In genomic region chr5:83562817-83563557, GRCh38 we compare ENCODE assay signal across 11 cellular contexts.
A peak's percentile ranks its signal among the peaks of the same experiment; 100 is the strongest.
DNase-seq lines count a peak whose midpoint lies in the region; ATAC-seq and TF ChIP-seq lines count a peak whose summit lies in the region.
"Had no signal": no experiment of that assay in that cellular context is flagged by ENCODE, and none has a peak within 500 bp of the region (broad histone marks: within the 10 kb centered on the region; RNA-seq: fewer than 3 reads in every experiment).

No MANE protein-coding gene starts in this region.

- H3K27ac ChIP-seq in aorta (ENCODE audit: low read depth in 1 of 2, low read length in 2 of 2) = peak overlapping the region; percentile 67 to 80

- H3K9me3 ChIP-seq in mucosa of descending colon = no peaks in the 10 kb centered on the region
- H3K9me3 ChIP-seq in aorta (ENCODE audit: control insufficient read depth, low read length) = no peaks in the 10 kb centered on the region

- no peak overlapping the region for H3K4me3 ChIP-seq in fibroblast of pulmonary artery (replicated peaks; ENCODE audit: low read depth, low read length)
- no peak overlapping the region for H3K4me3 ChIP-seq in mucosa of descending colon
- H3K4me3 ChIP-seq in aorta (ENCODE audit: low read length in 2 of 2) = no peak overlapping the region

- DNase-seq in Right ventricle myocardium inferior (ENCODE audit: missing footprints) = no peak
- no peak for DNase-seq in cardiac septum (ENCODE audit: low spot score)
- DNase-seq in fibroblast of pulmonary artery (ENCODE audit: low read depth) = peak; percentile 72
- no peak for DNase-seq in mucosa of descending colon
- DNase-seq in aorta = no peak
- DNase-seq in T-helper 9 cell = no peak
- DNase-seq in A172 (ENCODE audit: low spot score) = no peak
- DNase-seq: activated effector memory CD4-positive, alpha-beta T cell treated with Interleukin-2 at 50 U/mL for 16 hours; NCI-H2171 treated with DMSO at 0.1 percent for 48 hours; SIG-M5 had no signal

- no peaks in the 10 kb centered on the region for H3K27me3 ChIP-seq in aorta (ENCODE audit: control insufficient read depth in 1 of 2, insufficient read depth in 2 of 2, low read length in 1 of 2)

- no peaks in the 10 kb centered on the region for H3K4me1 ChIP-seq in mucosa of descending colon (ENCODE audit: low read depth)
- H3K4me1 ChIP-seq in aorta (ENCODE audit: control insufficient read depth in 1 of 2, insufficient read depth in 2 of 2, low read length in 2 of 2) = peaks cover 6 to 7% of the 10 kb centered on the region in 2 donors

- no peaks in the 10 kb centered on the region for H3K36me3 ChIP-seq in mucosa of descending colon (ENCODE audit: low read depth)
- H3K36me3 ChIP-seq in aorta (ENCODE audit: control insufficient read depth in 1 of 2, insufficient read depth in 2 of 2, low read length in 1 of 2) = no peaks in the 10 kb centered on the region

- 3 to 7% methylated on average over 5 of the region's 5 CpGs for WGBS in aorta, 2 donors

- TF ChIP-seq CTCF in fibroblast of pulmonary artery (IDR thresholded peaks at IDR 0.05; ENCODE audit: low read length, missing control alignments) (no peak), mucosa of descending colon (IDR thresholded peaks at IDR 0.05) (no peak)

- ATAC-seq in Right ventricle myocardium inferior = peak; percentile 89
- ATAC-seq in mucosa of descending colon = peak; percentile 15
- peak; percentile 75 for ATAC-seq in aorta (ENCODE audit: low FRiP score)
- ATAC-seq in HG03097 (IDR thresholded peaks at IDR 0.05; ENCODE audit: low FRiP score, unreplicated experiment) = no peak

- intact Hi-C loops in Right ventricle myocardium inferior (cut with DNase I) (loop anchor here (1.0 to 2.0 kb wide), 2 partner anchors 88 to 922 kb away; no protein-coding TSS in a partner anchor), cardiac septum (cut with DNase I) (loop anchor here (5.0 to 10.0 kb wide), 3 partner anchors 91 to 1248 kb away; partner anchors contain the start of gene VCAN), mucosa of descending colon (cut with DNase I, micrococcal nuclease) (loop anchor here (5.0 to 10.0 kb wide), 2 partner anchors 1208 to 1211 kb away; no protein-coding TSS in a partner anchor), aorta (cut with DNase I) (loop anchor here (5.0 to 10.0 kb wide), 7 partner anchors 88 to 1251 kb away; partner anchors contain the start of gene VCAN (in 2 of the 2))
